In the genomic region with DNA sequence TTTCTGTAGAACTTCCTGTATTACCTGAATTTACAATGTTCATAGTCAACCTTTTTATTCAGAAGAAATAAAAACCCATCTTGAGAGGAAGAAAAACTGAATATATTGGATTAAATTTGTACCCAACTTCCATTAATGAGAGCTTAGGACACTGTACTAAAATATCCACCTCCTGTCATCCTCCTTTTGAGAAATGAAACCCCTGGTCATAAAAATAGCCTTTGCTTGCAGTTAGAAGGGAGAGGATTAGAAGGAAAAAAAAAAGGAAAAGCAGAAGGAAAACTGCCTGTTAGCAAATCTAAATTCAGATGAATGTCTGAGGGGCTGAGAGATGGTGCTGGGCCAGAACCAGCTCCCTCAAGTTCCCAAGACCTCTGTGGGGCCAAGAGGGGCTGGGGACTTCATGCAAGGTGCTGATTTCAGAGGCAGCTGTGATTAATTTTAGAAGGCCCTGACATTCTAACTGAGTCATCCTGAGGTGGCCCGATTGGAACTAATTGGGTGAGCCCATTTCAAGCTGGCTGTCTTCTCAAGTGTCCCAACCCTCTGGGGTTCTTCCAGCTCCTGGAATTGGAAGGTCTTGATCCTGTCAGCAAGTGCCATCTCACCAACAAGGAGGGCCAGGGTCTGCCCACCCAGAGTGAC, we compare ENCODE assay signal across 1 cellular context.
TF ChIP-seq lines count a peak whose summit lies in the region.

No MANE protein-coding gene starts in this region.

TF ChIP-seq in SK-N-SH treated with all-trans-retinoic acid at 6 μM for 48 hours, 23 proteins besides CTCF, POLR2A, EP300 and RAD21 (continued from another document):
- no peak for TF ChIP-seq ZNF565 (CRISPR knock-in tag; conservative IDR thresholded peaks at IDR 0.05; ENCODE audit: low read depth)
- no peak for TF ChIP-seq TCF4 (CRISPR knock-in tag; IDR thresholded peaks at IDR 0.05; ENCODE audit: borderline replicate concordance)
- no peak for TF ChIP-seq OSR1 (CRISPR knock-in tag; IDR thresholded peaks at IDR 0.05)
- TF ChIP-seq, protein P1, sequence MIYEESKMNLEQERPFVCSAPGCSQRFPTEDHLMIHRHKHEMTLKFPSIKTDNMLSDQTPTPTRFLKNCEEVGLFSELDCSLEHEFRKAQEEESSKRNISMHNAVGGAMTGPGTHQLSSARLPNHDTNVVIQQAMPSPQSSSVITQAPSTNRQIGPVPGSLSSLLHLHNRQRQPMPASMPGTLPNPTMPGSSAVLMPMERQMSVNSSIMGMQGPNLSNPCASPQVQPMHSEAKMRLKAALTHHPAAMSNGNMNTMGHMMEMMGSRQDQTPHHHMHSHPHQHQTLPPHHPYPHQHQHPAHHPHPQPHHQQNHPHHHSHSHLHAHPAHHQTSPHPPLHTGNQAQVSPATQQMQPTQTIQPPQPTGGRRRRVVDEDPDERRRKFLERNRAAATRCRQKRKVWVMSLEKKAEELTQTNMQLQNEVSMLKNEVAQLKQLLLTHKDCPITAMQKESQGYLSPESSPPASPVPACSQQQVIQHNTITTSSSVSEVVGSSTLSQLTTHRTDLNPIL (CRISPR knock-in tag; IDR thresholded peaks at IDR 0.05; ENCODE audit: low read depth): no peak
